In the genomic region with DNA sequence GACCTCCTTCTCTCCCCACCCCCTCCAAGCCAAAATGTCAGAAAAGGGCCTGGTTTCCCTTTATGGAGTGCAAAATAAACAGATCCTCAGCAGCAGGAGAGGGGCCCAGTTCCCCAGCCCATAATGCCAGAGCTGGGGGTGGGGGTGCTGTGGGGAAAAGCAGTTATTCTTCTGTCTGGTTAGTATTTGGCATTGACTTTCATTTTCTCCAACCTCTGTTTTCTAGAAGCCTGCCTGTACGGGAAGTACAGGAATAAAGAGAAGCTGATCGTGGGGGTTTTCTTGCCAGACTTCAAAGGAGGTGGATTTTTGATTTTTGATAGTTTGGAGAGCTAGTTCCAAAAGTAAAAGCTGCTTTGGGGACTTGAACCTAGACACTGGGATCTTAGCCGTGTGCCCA, we compare ENCODE assay signal across 2 cellular contexts.
TF ChIP-seq lines count a peak whose summit lies in the region.

No MANE protein-coding gene starts in this region.

TF ChIP-seq in IMR-90, 13 proteins besides CTCF, POLR2A, EP300 and RAD21:
- no peak for TF ChIP-seq MAFK (IDR thresholded peaks at IDR 0.05; ENCODE audit: low read depth, low read length)

TF ChIP-seq in GM12878, 131 proteins besides CTCF, POLR2A, EP300 and RAD21:
- TF ChIP-seq ZBED1 (IDR thresholded peaks at IDR 0.05; ENCODE audit: borderline replicate concordance) (no peak), YY1 (IDR thresholded peaks at IDR 0.05; ENCODE audit: low read depth, low read length) (peak; percentile 22; the same call in 1 of the 2 replicates), KDM1A (IDR thresholded peaks at IDR 0.05; ENCODE audit: borderline replicate concordance) (no peak), NFIC (IDR thresholded peaks at IDR 0.05; ENCODE audit: low read depth, low read length) (peak; percentile 45; the same call in 1 of the 2 replicates), ZNF687 (IDR thresholded peaks at IDR 0.05) (no peak), BRCA1 (IDR thresholded peaks at IDR 0.05; ENCODE audit: low read depth, low read length) (no peak), CREM (IDR thresholded peaks at IDR 0.05; ENCODE audit: low read depth) (no peak), CBX3 (IDR thresholded peaks at IDR 0.05; ENCODE audit: borderline replicate concordance, low read depth) (no peak), IKZF2 (IDR thresholded peaks at IDR 0.05) (no peak), CBX5 (IDR thresholded peaks at IDR 0.05; ENCODE audit: low read depth) (no peak), EED (IDR thresholded peaks at IDR 0.05; ENCODE audit: low read depth) (no peak; the same call in 1 of the 2 replicates), NR2C1 (IDR thresholded peaks at IDR 0.05) (no peak), ZNF274 (IDR thresholded peaks at IDR 0.05; ENCODE audit: insufficient read depth, insufficient read length) (no peak), BMI1 (IDR thresholded peaks at IDR 0.05; ENCODE audit: borderline replicate concordance) (no peak), MYC (IDR thresholded peaks at IDR 0.05; ENCODE audit: insufficient read depth, insufficient read length, insufficient replicate concordance, low read length, severe bottlenecking) (no peak)
